23 cellular contexts compared by ENCODE assay signal in the genomic region with DNA sequence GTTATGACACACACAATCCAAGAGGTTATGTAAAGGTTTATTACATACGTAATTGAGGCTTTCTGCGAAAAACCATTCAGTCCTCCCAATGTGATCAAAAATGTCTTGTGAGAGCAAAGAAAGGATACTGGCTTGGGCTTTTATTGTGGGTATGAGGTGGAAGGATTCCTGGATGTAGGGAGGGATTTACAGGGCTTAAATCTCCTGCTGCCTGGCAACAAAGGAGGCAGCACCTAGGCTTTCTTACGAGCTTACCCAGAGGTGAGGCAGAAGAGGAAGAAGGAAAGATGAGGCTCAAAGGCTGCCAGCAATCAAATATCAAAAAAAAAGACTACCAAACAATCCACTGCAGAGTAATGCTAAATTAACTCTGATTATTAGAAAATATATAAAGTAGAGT.
DNase-seq lines count a peak whose midpoint lies in the region; ATAC-seq, FAIRE-seq and TF ChIP-seq lines count a peak whose summit lies in the region.
"Had no signal": no experiment of that assay in that cellular context is flagged by ENCODE, and none has a peak within 500 bp of the region (broad histone marks: within the 10 kb centered on the region; RNA-seq: fewer than 3 reads in every experiment).

No MANE protein-coding gene starts in this region.

- H3K9ac ChIP-seq in OCI-LY3 (ENCODE audit: low read length): no peak overlapping the region

- no peak for DNase-seq in D721Med (ENCODE audit: insufficient read length, low spot score)
- DNase-seq in GM23338 (ENCODE audit: low spot score): peak; percentile 30
- DNase-seq in iPS-NIHi7 (ENCODE audit: extremely low spot score): peak; percentile 12
- no peak for DNase-seq in lower lobe of right lung
- no peak for DNase-seq in middle frontal gyrus (ENCODE audit: extremely low spot score, low spot score)
- no peak for DNase-seq in DMS 273 (lab: John Stamatoyannopoulos, UW; ENCODE audit: unreplicated experiment)
- DNase-seq: BE2C; Caco-2; CD4-positive, CD25-positive, alpha-beta regulatory T cell; DMS53; EL; Kasumi-1; NCI-H1092 treated with DMSO at 0.1 percent for 48 hours; NCI-H146; NCI-H2029 treated with DMSO at 0.1 percent for 48 hours; NCI-H2171 treated with DMSO at 0.1 percent for 48 hours; NCI-H446; NCI-H526 treated with DMSO at 0.1 percent for 48 hours; NK-92 treated with Interleukin-12 subunit alpha and Interleukin-12 subunit beta, amount 100 ng/mL, for 24 hours; Right ventricle myocardium superior; SW 1271 had no signal

- TF ChIP-seq CTCF in D721Med (IDR thresholded peaks at IDR 0.05; ENCODE audit: insufficient read depth, missing control alignments): no peak
- TF ChIP-seq CTCF in GM23338 (conservative IDR thresholded peaks at IDR 0.05; ENCODE audit: low read depth in 2 of 2): no peak
- TF ChIP-seq CTCF in OCI-LY3 (IDR thresholded peaks at IDR 0.05; ENCODE audit: low read depth, low read length): no peak
- no peak for TF ChIP-seq CTCF in lower lobe of right lung (IDR thresholded peaks at IDR 0.05)

- H3K36me3 Mint-ChIP-seq in GM23338 (ENCODE audit: low read depth): no peaks in the 10 kb centered on the region
- H3K36me3 Mint-ChIP-seq: CD4-positive, CD25-positive, alpha-beta regulatory T cell had no signal

- H2AFZ ChIP-seq in GM23338 (no peak overlapping the region), OCI-LY3 (ENCODE audit: low read depth, low read length) (no peak overlapping the region)

- H3K4me3 ChIP-seq in GM23338 (no peak overlapping the region), OCI-LY3 (ENCODE audit: low read length) (no peak overlapping the region), lower lobe of right lung (no peak overlapping the region)

- H3K27me3 Mint-ChIP-seq in GM23338 (ENCODE audit: insufficient read depth, low read depth, poor library complexity): peaks cover 2% of the 10 kb centered on the region
- H3K27me3 Mint-ChIP-seq: CD4-positive, CD25-positive, alpha-beta regulatory T cell had no signal

- no peaks in the 10 kb centered on the region for H3K9me2 ChIP-seq in GM23338 (ENCODE audit: insufficient read depth)

- peak; percentile 63 for FAIRE-seq in D721Med (lab: Jason Lieb, UNC)
- FAIRE-seq: GM12891 had no signal

- H3K4me3 Mint-ChIP-seq in GM23338: no peak overlapping the region
- H3K4me3 Mint-ChIP-seq: CD4-positive, CD25-positive, alpha-beta regulatory T cell had no signal

- no peak overlapping the region for H3K27ac Mint-ChIP-seq in GM23338
- H3K27ac Mint-ChIP-seq: CD4-positive, CD25-positive, alpha-beta regulatory T cell had no signal

- H3K9me3 ChIP-seq in OCI-LY3 (ENCODE audit: insufficient read depth, low read length) (peaks cover 22% of the 10 kb centered on the region), lower lobe of right lung (no peaks in the 10 kb centered on the region)
- H3K9me3 ChIP-seq: BE2C, Caco-2 had no signal

- peak; percentile 90 for ATAC-seq in GM23338
- ATAC-seq in lower lobe of right lung: no peak

- peaks cover 9% of the 10 kb centered on the region; the same call in 2 of the 3 replicates for H3K4me1 Mint-ChIP-seq in GM23338
- H3K4me1 Mint-ChIP-seq: CD4-positive, CD25-positive, alpha-beta regulatory T cell had no signal

- H3K4me2 ChIP-seq in GM23338 (no peak overlapping the region), OCI-LY3 (ENCODE audit: low read length) (no peak overlapping the region)

- no peaks in the 10 kb centered on the region for H3K9me3 Mint-ChIP-seq in GM23338

- H3K4me1 ChIP-seq in GM23338 (ENCODE audit: insufficient read depth) (no peaks in the 10 kb centered on the region), OCI-LY3 (ENCODE audit: low read length) (peaks cover 18% of the 10 kb centered on the region), lower lobe of right lung (no peaks in the 10 kb centered on the region)
- H3K4me1 ChIP-seq: BE2C, Caco-2 had no signal

- no peaks in the 10 kb centered on the region for H4K20me1 ChIP-seq in GM23338 (replicated peaks; ENCODE audit: insufficient read depth)
- H4K20me1 ChIP-seq in OCI-LY3 (ENCODE audit: insufficient read depth, low read length): no peaks in the 10 kb centered on the region

- H3K27ac ChIP-seq in GM23338 (ENCODE audit: low read depth) (no peak overlapping the region), OCI-LY3 (ENCODE audit: low read length) (peak overlapping the region; percentile 77), lower lobe of right lung (no peak overlapping the region)

- H3K79me2 ChIP-seq in GM23338 (replicated peaks; ENCODE audit: insufficient read depth): no peaks in the 10 kb centered on the region
- no peaks in the 10 kb centered on the region for H3K79me2 ChIP-seq in OCI-LY3 (ENCODE audit: low read length)

- H3K27me3 ChIP-seq in GM23338 (ENCODE audit: insufficient read depth) (no peaks in the 10 kb centered on the region), OCI-LY3 (ENCODE audit: low read depth, low read length) (no peaks in the 10 kb centered on the region), lower lobe of right lung (ENCODE audit: low read depth) (no peaks in the 10 kb centered on the region)
- H3K27me3 ChIP-seq: BE2C had no signal

- intact Hi-C loops in lower lobe of right lung (cut with DNase I): no loop called here

- H3K36me3 ChIP-seq in GM23338 (ENCODE audit: insufficient read depth) (no peaks in the 10 kb centered on the region), OCI-LY3 (replicated peaks; ENCODE audit: low read depth, low read length) (peaks cover 14% of the 10 kb centered on the region), lower lobe of right lung (no peaks in the 10 kb centered on the region)
- H3K36me3 ChIP-seq: BE2C had no signal

- H3F3A ChIP-seq in GM23338 (replicated peaks; ENCODE audit: low read depth): no peaks in the 10 kb centered on the region

TF ChIP-seq in GM23338, 12 proteins besides CTCF, POLR2A, EP300 and RAD21 (continues in another document):
- TF ChIP-seq EZH2phosphoT487 (IDR thresholded peaks at IDR 0.05; ENCODE audit: unreplicated experiment) (no peak), ZNF114 (CRISPR knock-in tag; IDR thresholded peaks at IDR 0.05) (no peak)
- TF ChIP-seq, protein P1, sequence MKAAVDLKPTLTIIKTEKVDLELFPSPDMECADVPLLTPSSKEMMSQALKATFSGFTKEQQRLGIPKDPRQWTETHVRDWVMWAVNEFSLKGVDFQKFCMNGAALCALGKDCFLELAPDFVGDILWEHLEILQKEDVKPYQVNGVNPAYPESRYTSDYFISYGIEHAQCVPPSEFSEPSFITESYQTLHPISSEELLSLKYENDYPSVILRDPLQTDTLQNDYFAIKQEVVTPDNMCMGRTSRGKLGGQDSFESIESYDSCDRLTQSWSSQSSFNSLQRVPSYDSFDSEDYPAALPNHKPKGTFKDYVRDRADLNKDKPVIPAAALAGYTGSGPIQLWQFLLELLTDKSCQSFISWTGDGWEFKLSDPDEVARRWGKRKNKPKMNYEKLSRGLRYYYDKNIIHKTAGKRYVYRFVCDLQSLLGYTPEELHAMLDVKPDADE (IDR thresholded peaks at IDR 0.05): no peak

Comparison
In these comparisons a context has a peak if more than half of its experiments do, and no peak if none do; other contexts are left out.
1. DNase-seq: peak in GM23338 (single experiment) and iPS-NIHi7 (single experiment); none in D721Med (single experiment), lower lobe of right lung (single experiment), middle frontal gyrus (single experiment) and DMS 273 (single experiment).